Comparison of ENCODE assay signal across 8 cellular contexts in genomic region chr5:94908889-94909480, GRCh38.
DNase-seq lines count a peak whose midpoint lies in the region; ATAC-seq and TF ChIP-seq lines count a peak whose summit lies in the region.

No MANE protein-coding gene starts in this region.

- H3K36me3 Mint-ChIP-seq in activated CD4-positive, alpha-beta T cell treated with anti-CD3 and anti-CD28 coated beads, Interleukin-2, amount 10 ng/mL, durations not matched to agents 24 days and 14 days (ENCODE audit: low read depth) = no peaks in the 10 kb centered on the region

- no peak overlapping the region for H3K4me3 Mint-ChIP-seq in activated CD4-positive, alpha-beta T cell treated with anti-CD3 and anti-CD28 coated beads, Interleukin-2, amount 10 ng/mL, durations not matched to agents 24 days and 14 days

- no peak overlapping the region for H3K4me3 ChIP-seq in SJCRH30
- no peak overlapping the region for H3K4me3 ChIP-seq in foreskin fibroblast (ENCODE audit: low read depth in 1 of 2, low read length in 2 of 2)
- no peak overlapping the region for H3K4me3 ChIP-seq in thoracic aorta

- H3K4me1 ChIP-seq in SJCRH30 (peaks cover 3% of the 10 kb centered on the region; the same call in 1 of the 2 replicates), thoracic aorta (ENCODE audit: control insufficient read depth in 1 of 2, low read depth in 2 of 2) (no peaks in the 10 kb centered on the region)

- no peaks in the 10 kb centered on the region for H3K4me1 Mint-ChIP-seq in activated CD4-positive, alpha-beta T cell treated with anti-CD3 and anti-CD28 coated beads, Interleukin-2, amount 10 ng/mL, durations not matched to agents 24 days and 14 days

- H3K9me3 Mint-ChIP-seq in activated CD4-positive, alpha-beta T cell treated with anti-CD3 and anti-CD28 coated beads, Interleukin-2, amount 10 ng/mL, durations not matched to agents 24 days and 14 days = no peaks in the 10 kb centered on the region

- H3K27me3 Mint-ChIP-seq in activated CD4-positive, alpha-beta T cell treated with anti-CD3 and anti-CD28 coated beads, Interleukin-2, amount 10 ng/mL, durations not matched to agents 24 days and 14 days = no peaks in the 10 kb centered on the region

- H3K36me3 ChIP-seq in SJCRH30 = no peaks in the 10 kb centered on the region
- no peaks in the 10 kb centered on the region for H3K36me3 ChIP-seq in thoracic aorta

- peak; percentile 70 for TF ChIP-seq CTCF in foreskin fibroblast (IDR thresholded peaks at IDR 0.05; ENCODE audit: low read depth, low read length)
- TF ChIP-seq CTCF in thoracic aorta (IDR thresholded peaks at IDR 0.05) = peak; percentile 33

- H3K27ac ChIP-seq in SJCRH30 (no peak overlapping the region), thoracic aorta (no peak overlapping the region)

- no peaks in the 10 kb centered on the region for H3K27me3 ChIP-seq in SJCRH30
- H3K27me3 ChIP-seq in thoracic aorta (replicated peaks; ENCODE audit: insufficient read depth) = no peaks in the 10 kb centered on the region

- DNase-seq in activated CD4-positive, alpha-beta T cell treated with anti-CD3 and anti-CD28 coated beads, Interleukin-2, amount 10 ng/mL, durations not matched to agents 24 days and 14 days = peak; percentile 62
- DNase-seq in activated CD4-positive, alpha-beta T cell treated with anti-CD3 and anti-CD28 coated beads for 1 hour = no peak
- DNase-seq in SJCRH30 (peak; percentile 46 to 83), foreskin fibroblast (peak; percentile 26 to 68), thoracic aorta (ENCODE audit: low spot score) (no peak), GOT3 (lab: John Stamatoyannopoulos, UW) (no peak)

- H3K27ac Mint-ChIP-seq in activated CD4-positive, alpha-beta T cell treated with anti-CD3 and anti-CD28 coated beads, Interleukin-2, amount 10 ng/mL, durations not matched to agents 24 days and 14 days = no peak overlapping the region

- intact Hi-C loops in activated CD4-positive, alpha-beta T cell treated with anti-CD3 and anti-CD28 coated beads, Interleukin-2, amount 10 ng/mL, durations not matched to agents 24 days and 14 days (cut with micrococcal nuclease) = no loop called here

- ATAC-seq in HG02763 (IDR thresholded peaks at IDR 0.05; ENCODE audit: unreplicated experiment) = peak; percentile 44
- ATAC-seq in thoracic aorta (ENCODE audit: insufficient number of reproducible peaks, low FRiP score, low read depth) = no peak
- ATAC-seq in GM21737 (IDR thresholded peaks at IDR 0.05; ENCODE audit: unreplicated experiment) = no peak

- no peaks in the 10 kb centered on the region for H3K9me3 ChIP-seq in SJCRH30 (replicated peaks)
- no peaks in the 10 kb centered on the region for H3K9me3 ChIP-seq in thoracic aorta

Comparison
In these comparisons a context has a peak if more than half of its experiments do, and no peak if none do; other contexts are left out.
1. DNase-seq: peak in activated CD4-positive, alpha-beta T cell treated with anti-CD3 and anti-CD28 coated beads, Interleukin-2, amount 10 ng/mL, durations not matched to agents 24 days and 14 days (single experiment), SJCRH30 (2 of 2) and foreskin fibroblast (2 of 2); none in activated CD4-positive, alpha-beta T cell treated with anti-CD3 and anti-CD28 coated beads for 1 hour (single experiment), thoracic aorta (single experiment) and GOT3 (single experiment).